Comparison of ENCODE assay signal across 8 cellular contexts in genomic region chr17:47253541-47254402, GRCh38. TPM values are rescaled to one million over a fixed set of nuclear protein-coding genes. Genes with fewer than 3 reads are reported as not detected.
DNase-seq lines count a peak whose midpoint lies in the region; ATAC-seq lines count a peak whose summit lies in the region.

Gene ITGB3 (plus strand): TSS chr17:47253827. CDS start chr17:47253862, 35 bp downstream.

- no peaks in the 10 kb centered on the region for H3K36me3 Mint-ChIP-seq in activated CD8-positive, alpha-beta T cell treated with anti-CD3 and anti-CD28 coated beads, Interleukin-2, amount 10 ng/mL, durations not matched to agents 7 days and 5 days (ENCODE audit: low read depth)
- H3K36me3 Mint-ChIP-seq in effector memory CD8-positive, alpha-beta T cell (ENCODE audit: insufficient read depth), result no peaks in the 10 kb centered on the region

- H3K36me3 ChIP-seq in mesodermal cell (ENCODE audit: control insufficient read depth, insufficient read depth, low read length), result no peaks in the 10 kb centered on the region

- H3K9me3 Mint-ChIP-seq in activated CD8-positive, alpha-beta T cell treated with anti-CD3 and anti-CD28 coated beads, Interleukin-2, amount 10 ng/mL, durations not matched to agents 7 days and 5 days (ENCODE audit: insufficient read depth), result no peaks in the 10 kb centered on the region
- no peaks in the 10 kb centered on the region for H3K9me3 Mint-ChIP-seq in effector memory CD8-positive, alpha-beta T cell

- peak within 1 kb of the TSS; percentile 83 for H3K4me3 Mint-ChIP-seq in activated CD8-positive, alpha-beta T cell treated with anti-CD3 and anti-CD28 coated beads, Interleukin-2, amount 10 ng/mL, durations not matched to agents 7 days and 5 days
- H3K4me3 Mint-ChIP-seq in effector memory CD8-positive, alpha-beta T cell, result peak within 1 kb of the TSS; percentile 82 to 90

- no peak within 1 kb of the TSS for H3K27ac ChIP-seq in mesodermal cell (ENCODE audit: low read depth, low read length, severe bottlenecking)

- H3K27me3 Mint-ChIP-seq in activated CD8-positive, alpha-beta T cell treated with anti-CD3 and anti-CD28 coated beads, Interleukin-2, amount 10 ng/mL, durations not matched to agents 7 days and 5 days (ENCODE audit: low read depth), result peaks cover 64% of the 10 kb centered on the region
- peaks cover 51 to 61% of the 10 kb centered on the region in 2 donors for H3K27me3 Mint-ChIP-seq in effector memory CD8-positive, alpha-beta T cell

- 2% methylated on average over 44 to 84 of the region's 112 CpGs for WGBS in mesodermal cell (ENCODE audit: insufficient coverage in 2 of 2), 2 experiments

- H3K4me1 Mint-ChIP-seq in activated CD8-positive, alpha-beta T cell treated with anti-CD3 and anti-CD28 coated beads, Interleukin-2, amount 10 ng/mL, durations not matched to agents 7 days and 5 days (ENCODE audit: low read depth), result peaks cover 39% of the 10 kb centered on the region
- H3K4me1 Mint-ChIP-seq in effector memory CD8-positive, alpha-beta T cell (ENCODE audit: low read depth in 2 of 2), result peaks cover 10 to 13% of the 10 kb centered on the region in 2 donors

- peak; percentile 87 for ATAC-seq in HG03066 (IDR thresholded peaks at IDR 0.05; ENCODE audit: low read depth, unreplicated experiment)
- peak; percentile 99 for ATAC-seq in activated CD8-positive, alpha-beta T cell treated with anti-CD3 and anti-CD28 coated beads, Interleukin-2, amount 10 ng/mL, durations not matched to agents 7 days and 5 days
- peak; percentile 98 for ATAC-seq in effector memory CD8-positive, alpha-beta T cell (replicated peaks)

- H3K27ac Mint-ChIP-seq in activated CD8-positive, alpha-beta T cell treated with anti-CD3 and anti-CD28 coated beads, Interleukin-2, amount 10 ng/mL, durations not matched to agents 7 days and 5 days, result no peak within 1 kb of the TSS
- no peak within 1 kb of the TSS for H3K27ac Mint-ChIP-seq in effector memory CD8-positive, alpha-beta T cell

- H3K9me3 ChIP-seq in mesodermal cell (ENCODE audit: control insufficient read depth, low read length), result no peaks in the 10 kb centered on the region

- DNase-seq in SIG-M5 treated with dmso at 0.1 percent for 504 hours (lab: John Stamatoyannopoulos, UW; ENCODE audit: unreplicated experiment) (peak; percentile 61), SIG-M5 (lab: John Stamatoyannopoulos, UW) (no peak), NCI-H510A (lab: John Stamatoyannopoulos, UW) (peak; percentile 37)
- DNase-seq in activated CD8-positive, alpha-beta T cell treated with anti-CD3 and anti-CD28 coated beads, Interleukin-2, amount 10 ng/mL, durations not matched to agents 7 days and 5 days, result peak; percentile 77
- peak; percentile 54 to 62 (median 60) for DNase-seq in effector memory CD8-positive, alpha-beta T cell
- peak; percentile 19 to 34 for DNase-seq in stimulated activated CD8-positive, alpha-beta memory T cell treated with anti-CD3 and anti-CD28 coated beads, Interleukin-15, amount 100 ng/mL, for 4 hours (ENCODE audit: low read depth in 2 of 2)

- H3K4me1 ChIP-seq in mesodermal cell (ENCODE audit: control insufficient read depth, insufficient read depth, low read length, poor library complexity, severe bottlenecking), result peaks cover 10% of the 10 kb centered on the region

- H3K4me3 ChIP-seq in mesodermal cell (ENCODE audit: extremely low read depth, insufficient read depth, low read length, poor library complexity, severe bottlenecking), result peak within 1 kb of the TSS; percentile 53

- POLR2A ChIA-PET in activated CD8-positive, alpha-beta T cell treated with anti-CD3 and anti-CD28 coated beads, Interleukin-2, amount 10 ng/mL, durations not matched to agents 7 days and 5 days (lab: Charles Lee), result interaction anchor here (0.6 kb wide), 1 partner anchor 24 kb away, joined by 3 read pairs; no protein-coding TSS in a partner anchor

- CTCF ChIA-PET in activated CD8-positive, alpha-beta T cell treated with anti-CD3 and anti-CD28 coated beads, Interleukin-2, amount 10 ng/mL, durations not matched to agents 7 days and 5 days (lab: Charles Lee), result interaction anchor here (0.8 to 0.9 kb wide), 2 partner anchors 47 to 63 kb away, joined by 3 to 4 read pairs; no protein-coding TSS in a partner anchor

RNA-seq across cellular contexts. Expression of gene ITGB3, which starts in this region (rescaled TPM):
- total RNA-seq in activated CD8-positive, alpha-beta T cell treated with anti-CD3 and anti-CD28 coated beads, Interleukin-2, amount 10 ng/mL, durations not matched to agents 7 days and 5 days, result under 1 TPM; 0.29 to 0.73 TPM
- 1.1 TPM for polyA plus RNA-seq in mesodermal cell (2013, experiment 1 of 2)
- polyA plus RNA-seq in mesodermal cell (2013, experiment 2 of 2), result 0.40 TPM

Comparison
In these comparisons a context has a peak if more than half of its experiments do, and no peak if none do; other contexts are left out.
1. Peak in DNase-seq and ATAC-seq in activated CD8-positive, alpha-beta T cell treated with anti-CD3 and anti-CD28 coated beads, Interleukin-2, amount 10 ng/mL, durations not matched to agents 7 days and 5 days; RNA of the gene not detected or under 1 TPM.